ENCODE assay signal across 8 cellular contexts in genomic region chr6:36441307-36441894, GRCh38. TPM values are rescaled to one million over a fixed set of nuclear protein-coding genes. Genes with fewer than 3 reads are reported as not detected.
A peak's percentile ranks its signal among the peaks of the same experiment; 100 is the strongest.
DNase-seq lines count a peak whose midpoint lies in the region; ATAC-seq and TF ChIP-seq lines count a peak whose summit lies in the region.

No MANE protein-coding gene starts in this region.

- POLR2A ChIA-PET in AG04449 (lab: Yijun Ruan, JAX): interaction anchor here (0.6 to 1.1 kb wide), 2 partner anchors 9 to 18 kb away, joined by 3 to 4 read pairs; no protein-coding TSS in a partner anchor

- H3K4me3 ChIP-seq in AG04449 (ENCODE audit: low read depth, low read length) (no peak overlapping the region), lower leg skin (ENCODE audit: low read depth, poor library complexity, severe bottlenecking) (no peak overlapping the region)

- TF ChIP-seq CTCF in AG04449 (IDR thresholded peaks at IDR 0.05; ENCODE audit: insufficient read depth, low read length, missing control alignments): no peak
- no peak for TF ChIP-seq CTCF in lower leg skin (IDR thresholded peaks at IDR 0.05)

- CTCF ChIA-PET in AG04449 (lab: Yijun Ruan, JAX): no interaction called here

- no peak for TF ChIP-seq POLR2A in lower leg skin (IDR thresholded peaks at IDR 0.05)

- WGBS in lower leg skin, 2 donors: 19 to 21% methylated on average over 8 of the region's 8 CpGs

- ATAC-seq in GM19023 (IDR thresholded peaks at IDR 0.05; ENCODE audit: unreplicated experiment) (peak; percentile 44), HG03460 (IDR thresholded peaks at IDR 0.05; ENCODE audit: unreplicated experiment) (peak; percentile 60)

- peak; percentile 98 for DNase-seq in AG04449 (ENCODE audit: low read depth, low spot score)
- DNase-seq in NCI-H774 (lab: John Stamatoyannopoulos, UW): peak; percentile 93
- DNase-seq in activated CD4-positive, alpha-beta T cell treated with anti-CD3 and anti-CD28 coated beads, Interleukin-2, amount 50 U/mL, for 48 hours: peak; percentile 84 to 90
- DNase-seq in dermis microvascular lymphatic vessel endothelial cell (ENCODE audit: low read depth in 2 of 2): peak; percentile 97 to 98
- peak; percentile 96 to 98 for DNase-seq in lower leg skin (ENCODE audit: low spot score in 2 of 2)
- DNase-seq in stimulated activated CD4-positive, alpha-beta T cell treated with anti-CD3 and anti-CD28 coated beads, Interleukin-4, amount 100 ng/mL, for 4 hours: peak; percentile 72 to 89

- intact Hi-C loops in lower leg skin (cut with DNase I; ENCODE audit: low total_unique reads): loop anchor here (10.0 kb wide), 2 partner anchors 103 to 153 kb away; partner anchors contain the start of genes SRSF3 and STK38

RNA-seq across cellular contexts. Expression of gene PXT1, which starts 1.3 kb away (rescaled TPM):
- total RNA-seq in dermis microvascular lymphatic vessel endothelial cell: under 0.01 and 0.13 TPM in 2 replicates
- total RNA-seq in lower leg skin: not detected

RNA-seq across cellular contexts. Expression of gene KCTD20, which starts 1.4 kb away (rescaled TPM):
- total RNA-seq in dermis microvascular lymphatic vessel endothelial cell (92.0 and 106 TPM in 2 replicates), lower leg skin (10 to 100 TPM; 48.5 to 84.1 (median 56.8) TPM)

RNA-seq across cellular contexts. Expression of gene ETV7, which starts 53.9 kb away (rescaled TPM):
- total RNA-seq in dermis microvascular lymphatic vessel endothelial cell (0.13 TPM in 2 replicates), lower leg skin (10 to 100 TPM; 14.3 to 30.0 (median 15.0) TPM)

Comparison
In these comparisons a context has a peak if more than half of its experiments do, and no peak if none do; other contexts are left out.
1. RNA of gene ETV7, which starts 53.9 kb away (total RNA-seq): 14.3 to 30.0 TPM in lower leg skin; 0.13 TPM in dermis microvascular lymphatic vessel endothelial cell; every median in the first group is over 10 times any median in the second.
2. Peak in every context shown above with its lines, with median percentiles within 50 percentile points of each other: DNase-seq.